ENCODE assay signal across 1 cellular context in the genomic region with DNA sequence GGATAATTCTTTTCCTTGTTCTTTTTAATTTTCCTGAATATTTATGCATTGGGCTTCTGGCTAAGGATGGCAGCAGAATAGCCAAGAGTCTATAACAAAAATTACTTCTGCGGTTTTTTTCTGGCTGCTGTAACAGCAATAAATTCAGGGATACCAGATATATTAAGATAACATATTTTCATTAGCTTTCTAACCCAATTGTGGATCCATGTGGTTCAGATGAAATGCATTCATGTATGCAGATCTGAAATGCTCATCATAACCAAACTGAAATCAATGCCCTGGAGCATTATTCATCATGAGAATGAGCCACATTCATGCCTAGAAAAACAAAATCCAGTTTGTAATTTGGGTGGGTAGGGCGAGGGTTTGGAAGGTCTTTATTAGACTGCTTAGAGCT.
TF ChIP-seq lines count a peak whose summit lies in the region.

No MANE protein-coding gene starts in this region.

TF ChIP-seq in SK-N-SH, 30 proteins besides CTCF, POLR2A, EP300 and RAD21 (continued from another document):
- TF ChIP-seq, protein P1, sequence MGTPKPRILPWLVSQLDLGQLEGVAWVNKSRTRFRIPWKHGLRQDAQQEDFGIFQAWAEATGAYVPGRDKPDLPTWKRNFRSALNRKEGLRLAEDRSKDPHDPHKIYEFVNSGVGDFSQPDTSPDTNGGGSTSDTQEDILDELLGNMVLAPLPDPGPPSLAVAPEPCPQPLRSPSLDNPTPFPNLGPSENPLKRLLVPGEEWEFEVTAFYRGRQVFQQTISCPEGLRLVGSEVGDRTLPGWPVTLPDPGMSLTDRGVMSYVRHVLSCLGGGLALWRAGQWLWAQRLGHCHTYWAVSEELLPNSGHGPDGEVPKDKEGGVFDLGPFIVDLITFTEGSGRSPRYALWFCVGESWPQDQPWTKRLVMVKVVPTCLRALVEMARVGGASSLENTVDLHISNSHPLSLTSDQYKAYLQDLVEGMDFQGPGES (IDR thresholded peaks at IDR 0.05; ENCODE audit: low read depth, low read length), result no peak
- TF ChIP-seq, protein P2, sequence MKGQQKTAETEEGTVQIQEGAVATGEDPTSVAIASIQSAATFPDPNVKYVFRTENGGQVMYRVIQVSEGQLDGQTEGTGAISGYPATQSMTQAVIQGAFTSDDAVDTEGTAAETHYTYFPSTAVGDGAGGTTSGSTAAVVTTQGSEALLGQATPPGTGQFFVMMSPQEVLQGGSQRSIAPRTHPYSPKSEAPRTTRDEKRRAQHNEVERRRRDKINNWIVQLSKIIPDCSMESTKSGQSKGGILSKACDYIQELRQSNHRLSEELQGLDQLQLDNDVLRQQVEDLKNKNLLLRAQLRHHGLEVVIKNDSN (IDR thresholded peaks at IDR 0.05; ENCODE audit: borderline replicate concordance, low read depth), result no peak
- TF ChIP-seq MXI1 (IDR thresholded peaks at IDR 0.05; ENCODE audit: low read depth, low read length), result no peak; the same call in 1 of the 2 replicates
- no peak for TF ChIP-seq SIN3A (IDR thresholded peaks at IDR 0.05; ENCODE audit: borderline replicate concordance, low read depth, low read length)
- TF ChIP-seq SMC3 (IDR thresholded peaks at IDR 0.05; ENCODE audit: low read depth, low read length), result no peak
- peak; percentile 61 for TF ChIP-seq CHD2 (IDR thresholded peaks at IDR 0.05; ENCODE audit: low read length, partially characterized antibody)
- TF ChIP-seq RFX5 (IDR thresholded peaks at IDR 0.05; ENCODE audit: low read length), result no peak; the same call in 1 of the 2 replicates
- TF ChIP-seq, protein P3, sequence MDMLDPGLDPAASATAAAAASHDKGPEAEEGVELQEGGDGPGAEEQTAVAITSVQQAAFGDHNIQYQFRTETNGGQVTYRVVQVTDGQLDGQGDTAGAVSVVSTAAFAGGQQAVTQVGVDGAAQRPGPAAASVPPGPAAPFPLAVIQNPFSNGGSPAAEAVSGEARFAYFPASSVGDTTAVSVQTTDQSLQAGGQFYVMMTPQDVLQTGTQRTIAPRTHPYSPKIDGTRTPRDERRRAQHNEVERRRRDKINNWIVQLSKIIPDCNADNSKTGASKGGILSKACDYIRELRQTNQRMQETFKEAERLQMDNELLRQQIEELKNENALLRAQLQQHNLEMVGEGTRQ (IDR thresholded peaks at IDR 0.05; ENCODE audit: borderline replicate concordance, low read depth, low read length), result no peak
- no peak for TF ChIP-seq GABPA (IDR thresholded peaks at IDR 0.05; ENCODE audit: low read depth)
- TF ChIP-seq JUND (IDR thresholded peaks at IDR 0.05), result no peak
- peak; percentile 51; the same call in 1 of the 2 replicates for TF ChIP-seq NFIC (IDR thresholded peaks at IDR 0.05; ENCODE audit: borderline replicate concordance)
- no peak for TF ChIP-seq FOSL2 (IDR thresholded peaks at IDR 0.05; ENCODE audit: borderline replicate concordance, low read depth)
- TF ChIP-seq RXRA (IDR thresholded peaks at IDR 0.05; ENCODE audit: borderline replicate concordance, low read depth), result no peak; the same call in 1 of the 2 replicates
